ENCODE assay signal across 8 cellular contexts in the genomic region with DNA sequence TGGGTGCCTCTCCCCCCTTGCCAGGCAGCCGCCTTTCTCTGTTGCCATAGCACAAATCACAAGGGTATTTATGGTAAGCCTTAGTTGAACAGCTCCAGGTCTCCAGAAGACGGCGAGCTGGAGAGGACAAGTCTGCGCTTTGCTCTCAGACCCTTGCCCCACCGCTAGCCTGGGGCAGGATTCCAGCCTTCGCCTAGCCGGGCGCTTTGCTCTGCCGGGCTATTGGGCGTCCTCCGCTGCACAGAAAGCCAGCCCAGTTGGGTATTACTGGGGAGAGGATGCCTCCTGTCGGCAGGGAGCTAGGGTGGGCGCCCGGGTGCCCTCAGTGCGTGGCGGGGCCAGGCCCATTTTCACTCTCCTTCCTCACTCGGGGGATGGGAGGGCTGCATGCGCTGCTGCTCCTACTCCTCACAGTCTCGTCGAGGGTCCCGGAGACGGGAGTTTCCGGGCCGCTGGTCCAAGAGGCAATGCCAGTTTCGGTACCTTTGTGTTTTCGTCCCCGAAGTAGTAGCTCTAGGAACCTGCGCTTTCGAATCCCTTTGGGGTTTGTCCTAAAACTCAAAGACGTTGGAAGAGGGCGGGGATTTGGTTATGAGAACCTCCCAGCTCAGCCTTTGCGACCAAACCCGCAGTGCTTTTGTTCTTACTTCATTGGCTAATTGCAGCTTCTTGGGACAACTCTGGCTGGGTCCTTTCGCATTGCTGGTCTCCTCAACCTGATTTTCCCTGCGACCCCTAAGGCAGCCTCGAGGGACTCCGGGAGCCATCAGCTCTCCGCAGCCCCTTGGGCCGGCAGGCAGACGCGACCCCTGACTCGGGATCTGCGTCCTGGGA. TPM values are rescaled to one million over a fixed set of nuclear protein-coding genes. Genes with fewer than 3 reads are reported as not detected.
DNase-seq lines count a peak whose midpoint lies in the region; ATAC-seq, FAIRE-seq and TF ChIP-seq lines count a peak whose summit lies in the region.

No MANE protein-coding gene starts in this region.

- no peak overlapping the region for H3K9ac ChIP-seq in KMS-11

- H3K27ac ChIP-seq in KMS-11 (no peak overlapping the region), gastrocnemius medialis (no peak overlapping the region)

- FAIRE-seq in frontal cortex (lab: Jason Lieb, UNC) = no peak

- no peak for ATAC-seq in gastrocnemius medialis
- no peak for ATAC-seq in GM21529 (IDR thresholded peaks at IDR 0.05; ENCODE audit: unreplicated experiment)
- ATAC-seq in GM21390 (IDR thresholded peaks at IDR 0.05; ENCODE audit: unreplicated experiment) = no peak

- TF ChIP-seq CTCF in KMS-11 (conservative IDR thresholded peaks at IDR 0.05; ENCODE audit: low read depth, low read length) (0 out of 2 replicates have a peak, but pooled peaks have one; percentile 18), gastrocnemius medialis (IDR thresholded peaks at IDR 0.05 in 4 of 5, conservative IDR thresholded peaks at IDR 0.05 in 1 of 5) (peak in 2 of 5 experiments; percentile 24 to 35)

- peak overlapping the region; percentile 81; the same call in 1 of the 2 replicates for H3K4me2 ChIP-seq in KMS-11

- no peaks in the 10 kb centered on the region for H3K9me3 ChIP-seq in gastrocnemius medialis

- no peak overlapping the region for H3K4me3 ChIP-seq in KMS-11 (IDR thresholded peaks at IDR 0.05; ENCODE audit: insufficient read depth, low read depth, low read length)
- H3K4me3 ChIP-seq in gastrocnemius medialis = peak overlapping the region in 3 of 4 donors; percentile 2 to 35 (median 8)

- peak; percentile 65 for DNase-seq in COLO829 (ENCODE audit: low spot score)
- peak; percentile 76 for DNase-seq in activated CD8-positive, alpha-beta memory T cell treated with anti-CD3 and anti-CD28 coated beads for 24 hours
- peak; percentile 12 to 22 for DNase-seq in frontal cortex (ENCODE audit: low spot score in 2 of 2)
- DNase-seq in gastrocnemius medialis = no peak
- DNase-seq in cerebellar nuclear complex (lab: John Stamatoyannopoulos, UW) = no peak

- peaks cover 17% of the 10 kb centered on the region for H3K4me1 ChIP-seq in KMS-11 (ENCODE audit: low read depth, poor library complexity, severe bottlenecking)
- peaks cover 9 to 29% of the 10 kb centered on the region in 2 donors for H3K4me1 ChIP-seq in gastrocnemius medialis

- H3K36me3 ChIP-seq in KMS-11 (ENCODE audit: insufficient read depth) = no peaks in the 10 kb centered on the region
- no peaks in the 10 kb centered on the region for H3K36me3 ChIP-seq in gastrocnemius medialis

- H4K20me1 ChIP-seq in KMS-11 (ENCODE audit: insufficient read depth) = no peaks in the 10 kb centered on the region

- no peaks in the 10 kb centered on the region for H3K79me2 ChIP-seq in KMS-11 (ENCODE audit: insufficient read depth, low read depth)

- H3K27me3 ChIP-seq in KMS-11 (ENCODE audit: insufficient read depth, low read depth) (peaks cover 18% of the 10 kb centered on the region), gastrocnemius medialis (peaks cover 77 to 79% (median 78%) of the 10 kb centered on the region in 3 donors)

- TF ChIP-seq POLR2A in gastrocnemius medialis (IDR thresholded peaks at IDR 0.05) = no peak

- intact Hi-C loops in gastrocnemius medialis (cut with DNase I; ENCODE audit: low total_unique reads) = loop anchor here (5.0 to 10.0 kb wide), 2 partner anchors 152 to 509 kb away; no protein-coding TSS in a partner anchor

- peak overlapping the region; percentile 68 for H2AFZ ChIP-seq in KMS-11 (ENCODE audit: low read depth)

- in situ Hi-C loops in gastrocnemius medialis (cut with MboI; ENCODE audit: low sequenced_read_pairs in 4 of 4) = loop anchor here (10.0 to 25.0 kb wide), 5 partner anchors 294 to 519 kb away; no protein-coding TSS in a partner anchor

RNA-seq across cellular contexts. Expression of a gene that starts 3.6 kb away (rescaled TPM):
- total RNA-seq in frontal cortex (2.9 TPM), gastrocnemius medialis (not detected)

RNA-seq across cellular contexts. Expression of a gene that starts 21.0 kb away (rescaled TPM):
- total RNA-seq in frontal cortex = 21.6 TPM
- under 1 TPM in 1 of 4 donors, not detected in 3; 0.16 TPM for total RNA-seq in gastrocnemius medialis

Comparison
In these comparisons a context has a peak if more than half of its experiments do, and no peak if none do; other contexts are left out.
1. DNase-seq: peak in COLO829 (single experiment), activated CD8-positive, alpha-beta memory T cell treated with anti-CD3 and anti-CD28 coated beads for 24 hours (single experiment) and frontal cortex (2 of 2); none in gastrocnemius medialis (0 of 2) and cerebellar nuclear complex (0 of 2).
2. RNA of a gene that starts 21.0 kb away (total RNA-seq): 21.6 TPM in frontal cortex (single experiment); 0.16 TPM in gastrocnemius medialis; every median in the first group is over 10 times any median in the second.